ENCODE assay signal across 2 cellular contexts in the genomic region with DNA sequence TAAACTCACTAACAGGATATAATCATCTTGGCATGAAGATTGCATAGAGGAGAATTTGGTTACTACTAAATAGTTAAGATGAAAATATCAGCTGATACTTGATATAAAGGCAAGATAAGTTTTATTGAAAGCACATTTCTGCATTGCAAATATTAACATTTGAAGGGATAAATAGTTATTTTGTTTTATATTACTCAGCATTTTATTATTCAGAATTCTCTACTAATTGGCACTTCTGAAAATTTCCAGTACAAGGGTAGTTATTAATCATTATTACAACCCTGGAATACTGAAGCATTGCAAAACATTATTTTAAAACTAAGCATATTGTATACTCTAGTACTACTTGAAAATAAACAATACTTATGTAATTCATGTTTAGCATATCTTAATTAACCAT.
TF ChIP-seq lines count a peak whose summit lies in the region.

No MANE protein-coding gene starts in this region.

TF ChIP-seq in HCT116, 20 proteins besides CTCF, POLR2A, EP300 and RAD21:
- TF ChIP-seq EGR1 (IDR thresholded peaks at IDR 0.05; ENCODE audit: low read depth) = no peak
- no peak for TF ChIP-seq CBX3 (IDR thresholded peaks at IDR 0.05; ENCODE audit: low read depth)
- no peak for TF ChIP-seq SRF (IDR thresholded peaks at IDR 0.05; ENCODE audit: low read depth)
- no peak for TF ChIP-seq ZNF274 (IDR thresholded peaks at IDR 0.05; ENCODE audit: low read depth, low read length)
- no peak for TF ChIP-seq SP1 (IDR thresholded peaks at IDR 0.05; ENCODE audit: low read depth)
- TF ChIP-seq CEBPB (IDR thresholded peaks at IDR 0.05; ENCODE audit: low read depth) = no peak
- TF ChIP-seq, protein P1, sequence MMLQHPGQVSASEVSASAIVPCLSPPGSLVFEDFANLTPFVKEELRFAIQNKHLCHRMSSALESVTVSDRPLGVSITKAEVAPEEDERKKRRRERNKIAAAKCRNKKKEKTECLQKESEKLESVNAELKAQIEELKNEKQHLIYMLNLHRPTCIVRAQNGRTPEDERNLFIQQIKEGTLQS (IDR thresholded peaks at IDR 0.05) = no peak
- TF ChIP-seq YY1 (IDR thresholded peaks at IDR 0.05; ENCODE audit: extremely low read depth, insufficient replicate concordance, low read depth, low read length) = no peak
- TF ChIP-seq FOSL1 (IDR thresholded peaks at IDR 0.05; ENCODE audit: low read depth) = no peak
- no peak for TF ChIP-seq ELF1 (IDR thresholded peaks at IDR 0.05; ENCODE audit: borderline replicate concordance, low read depth)
- no peak for TF ChIP-seq EZH2phosphoT487 (IDR thresholded peaks at IDR 0.05; ENCODE audit: borderline replicate concordance)
- TF ChIP-seq, protein P2, sequence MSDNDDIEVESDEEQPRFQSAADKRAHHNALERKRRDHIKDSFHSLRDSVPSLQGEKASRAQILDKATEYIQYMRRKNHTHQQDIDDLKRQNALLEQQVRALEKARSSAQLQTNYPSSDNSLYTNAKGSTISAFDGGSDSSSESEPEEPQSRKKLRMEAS (IDR thresholded peaks at IDR 0.05) = no peak
- no peak for TF ChIP-seq SIN3A (IDR thresholded peaks at IDR 0.05; ENCODE audit: low read depth)
- TF ChIP-seq TCF7L2 (IDR thresholded peaks at IDR 0.05; ENCODE audit: borderline replicate concordance, extremely low read depth, insufficient read depth, insufficient read length) = no peak
- TF ChIP-seq, protein P3, sequence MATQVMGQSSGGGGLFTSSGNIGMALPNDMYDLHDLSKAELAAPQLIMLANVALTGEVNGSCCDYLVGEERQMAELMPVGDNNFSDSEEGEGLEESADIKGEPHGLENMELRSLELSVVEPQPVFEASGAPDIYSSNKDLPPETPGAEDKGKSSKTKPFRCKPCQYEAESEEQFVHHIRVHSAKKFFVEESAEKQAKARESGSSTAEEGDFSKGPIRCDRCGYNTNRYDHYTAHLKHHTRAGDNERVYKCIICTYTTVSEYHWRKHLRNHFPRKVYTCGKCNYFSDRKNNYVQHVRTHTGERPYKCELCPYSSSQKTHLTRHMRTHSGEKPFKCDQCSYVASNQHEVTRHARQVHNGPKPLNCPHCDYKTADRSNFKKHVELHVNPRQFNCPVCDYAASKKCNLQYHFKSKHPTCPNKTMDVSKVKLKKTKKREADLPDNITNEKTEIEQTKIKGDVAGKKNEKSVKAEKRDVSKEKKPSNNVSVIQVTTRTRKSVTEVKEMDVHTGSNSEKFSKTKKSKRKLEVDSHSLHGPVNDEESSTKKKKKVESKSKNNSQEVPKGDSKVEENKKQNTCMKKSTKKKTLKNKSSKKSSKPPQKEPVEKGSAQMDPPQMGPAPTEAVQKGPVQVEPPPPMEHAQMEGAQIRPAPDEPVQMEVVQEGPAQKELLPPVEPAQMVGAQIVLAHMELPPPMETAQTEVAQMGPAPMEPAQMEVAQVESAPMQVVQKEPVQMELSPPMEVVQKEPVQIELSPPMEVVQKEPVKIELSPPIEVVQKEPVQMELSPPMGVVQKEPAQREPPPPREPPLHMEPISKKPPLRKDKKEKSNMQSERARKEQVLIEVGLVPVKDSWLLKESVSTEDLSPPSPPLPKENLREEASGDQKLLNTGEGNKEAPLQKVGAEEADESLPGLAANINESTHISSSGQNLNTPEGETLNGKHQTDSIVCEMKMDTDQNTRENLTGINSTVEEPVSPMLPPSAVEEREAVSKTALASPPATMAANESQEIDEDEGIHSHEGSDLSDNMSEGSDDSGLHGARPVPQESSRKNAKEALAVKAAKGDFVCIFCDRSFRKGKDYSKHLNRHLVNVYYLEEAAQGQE (IDR thresholded peaks at IDR 0.05; ENCODE audit: low read depth) = no peak
- no peak for TF ChIP-seq ZFX (IDR thresholded peaks at IDR 0.05)
- TF ChIP-seq, protein P4, sequence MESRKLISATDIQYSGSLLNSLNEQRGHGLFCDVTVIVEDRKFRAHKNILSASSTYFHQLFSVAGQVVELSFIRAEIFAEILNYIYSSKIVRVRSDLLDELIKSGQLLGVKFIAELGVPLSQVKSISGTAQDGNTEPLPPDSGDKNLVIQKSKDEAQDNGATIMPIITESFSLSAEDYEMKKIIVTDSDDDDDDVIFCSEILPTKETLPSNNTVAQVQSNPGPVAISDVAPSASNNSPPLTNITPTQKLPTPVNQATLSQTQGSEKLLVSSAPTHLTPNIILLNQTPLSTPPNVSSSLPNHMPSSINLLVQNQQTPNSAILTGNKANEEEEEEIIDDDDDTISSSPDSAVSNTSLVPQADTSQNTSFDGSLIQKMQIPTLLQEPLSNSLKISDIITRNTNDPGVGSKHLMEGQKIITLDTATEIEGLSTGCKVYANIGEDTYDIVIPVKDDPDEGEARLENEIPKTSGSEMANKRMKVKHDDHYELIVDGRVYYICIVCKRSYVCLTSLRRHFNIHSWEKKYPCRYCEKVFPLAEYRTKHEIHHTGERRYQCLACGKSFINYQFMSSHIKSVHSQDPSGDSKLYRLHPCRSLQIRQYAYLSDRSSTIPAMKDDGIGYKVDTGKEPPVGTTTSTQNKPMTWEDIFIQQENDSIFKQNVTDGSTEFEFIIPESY (IDR thresholded peaks at IDR 0.05; ENCODE audit: extremely low read depth, insufficient replicate concordance, low read length) = no peak
- TF ChIP-seq JUND (IDR thresholded peaks at IDR 0.05) = no peak
- TF ChIP-seq EZH2 (IDR thresholded peaks at IDR 0.05) = no peak
- no peak for TF ChIP-seq POLR2AphosphoS5 (IDR thresholded peaks at IDR 0.05; ENCODE audit: low read depth, low read length)

TF ChIP-seq in K562, 482 proteins besides CTCF, POLR2A, EP300 and RAD21:
- peak; percentile 59 for TF ChIP-seq C11orf30 (IDR thresholded peaks at IDR 0.05; ENCODE audit: low read depth)
- TF ChIP-seq, protein P5, sequence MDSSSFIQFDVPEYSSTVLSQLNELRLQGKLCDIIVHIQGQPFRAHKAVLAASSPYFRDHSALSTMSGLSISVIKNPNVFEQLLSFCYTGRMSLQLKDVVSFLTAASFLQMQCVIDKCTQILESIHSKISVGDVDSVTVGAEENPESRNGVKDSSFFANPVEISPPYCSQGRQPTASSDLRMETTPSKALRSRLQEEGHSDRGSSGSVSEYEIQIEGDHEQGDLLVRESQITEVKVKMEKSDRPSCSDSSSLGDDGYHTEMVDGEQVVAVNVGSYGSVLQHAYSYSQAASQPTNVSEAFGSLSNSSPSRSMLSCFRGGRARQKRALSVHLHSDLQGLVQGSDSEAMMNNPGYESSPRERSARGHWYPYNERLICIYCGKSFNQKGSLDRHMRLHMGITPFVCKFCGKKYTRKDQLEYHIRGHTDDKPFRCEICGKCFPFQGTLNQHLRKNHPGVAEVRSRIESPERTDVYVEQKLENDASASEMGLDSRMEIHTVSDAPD (CRISPR knock-in tag; IDR thresholded peaks at IDR 0.05) = no peak
- TF ChIP-seq ZNF316 (IDR thresholded peaks at IDR 0.05) = peak; percentile 64
- TF ChIP-seq MAFF (IDR thresholded peaks at IDR 0.05; ENCODE audit: low read length) = peak; percentile 24; the same call in 1 of the 2 replicates
- TF ChIP-seq, protein P6, sequence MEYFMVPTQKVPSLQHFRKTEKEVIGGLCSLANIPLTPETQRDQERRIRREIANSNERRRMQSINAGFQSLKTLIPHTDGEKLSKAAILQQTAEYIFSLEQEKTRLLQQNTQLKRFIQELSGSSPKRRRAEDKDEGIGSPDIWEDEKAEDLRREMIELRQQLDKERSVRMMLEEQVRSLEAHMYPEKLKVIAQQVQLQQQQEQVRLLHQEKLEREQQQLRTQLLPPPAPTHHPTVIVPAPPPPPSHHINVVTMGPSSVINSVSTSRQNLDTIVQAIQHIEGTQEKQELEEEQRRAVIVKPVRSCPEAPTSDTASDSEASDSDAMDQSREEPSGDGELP (CRISPR knock-in tag; IDR thresholded peaks at IDR 0.05; ENCODE audit: borderline replicate concordance) = no peak
TF ChIP-seq in K562: peak in this region for 3.
